Comparison of ENCODE assay signal across 1 cellular context in genomic region chr20:16575390-16576140, GRCh38.
TF ChIP-seq lines count a peak whose summit lies in the region.

No MANE protein-coding gene starts in this region.

TF ChIP-seq in GM23338, 12 proteins besides CTCF, POLR2A, EP300 and RAD21 (continued from another document):
- TF ChIP-seq EZH2phosphoT487 (IDR thresholded peaks at IDR 0.05; ENCODE audit: unreplicated experiment) (no peak), POLR2AphosphoS5 (IDR thresholded peaks at IDR 0.05; ENCODE audit: low read depth) (no peak), CREB1 (CRISPR knock-in tag; IDR thresholded peaks at IDR 0.05; ENCODE audit: low read depth) (no peak)
TF ChIP-seq in GM23338: peak in this region for 0.
